ENCODE assay signal across 8 cellular contexts in the genomic region with DNA sequence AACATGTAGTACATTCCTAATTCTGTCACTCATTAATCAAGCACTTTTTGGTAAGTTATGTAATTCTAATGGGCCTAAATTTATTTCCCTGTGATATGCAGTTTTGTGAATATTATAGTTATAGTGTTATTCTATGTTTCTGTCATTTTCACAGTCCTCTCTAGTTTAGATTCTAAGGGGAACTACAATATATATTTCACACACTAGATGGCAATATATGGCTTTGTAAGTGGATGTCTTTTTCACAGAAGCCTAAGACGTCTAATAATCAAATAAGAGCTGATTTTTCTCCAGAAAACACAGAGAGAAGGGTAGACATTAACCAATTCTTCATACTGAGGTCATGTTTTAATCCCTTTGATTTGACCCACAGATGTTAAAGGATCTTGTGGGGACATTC. TPM values are rescaled to one million over a fixed set of nuclear protein-coding genes. Genes with fewer than 3 reads are reported as not detected.
DNase-seq lines count a peak whose midpoint lies in the region; ATAC-seq and TF ChIP-seq lines count a peak whose summit lies in the region.

No MANE protein-coding gene starts in this region.

- no peaks in the 10 kb centered on the region; the same call in 1 of the 2 replicates for H3K36me3 ChIP-seq in KMS-11 (ENCODE audit: insufficient read depth)
- no peaks in the 10 kb centered on the region for H3K36me3 ChIP-seq in liver (ENCODE audit: control insufficient read depth in 4 of 4, insufficient read depth in 3 of 4, low read depth in 1 of 4, low read length in 3 of 4)

- no peak overlapping the region for H2AFZ ChIP-seq in KMS-11 (ENCODE audit: low read depth)

- 3% methylated on average over 1 of the region's 1 CpG for WGBS in liver

- H3K27ac ChIP-seq in KMS-11 (no peak overlapping the region), liver (ENCODE audit: low read depth in 1 of 2, low read length in 2 of 2) (no peak overlapping the region)

- no peak for TF ChIP-seq POLR2A in GM18505 (IDR thresholded peaks at IDR 0.05; ENCODE audit: borderline replicate concordance, extremely low read depth, insufficient read depth, insufficient read length)

- H3K27me3 ChIP-seq in KMS-11 (ENCODE audit: insufficient read depth, low read depth): no peaks in the 10 kb centered on the region
- no peaks in the 10 kb centered on the region for H3K27me3 ChIP-seq in liver (ENCODE audit: control insufficient read depth in 4 of 4, insufficient read depth in 4 of 4, low read length in 3 of 4)

- CTCF ChIA-PET in activated CD8-positive, alpha-beta T cell treated with anti-CD3 and anti-CD28 coated beads, Interleukin-2, amount 10 ng/mL, durations not matched to agents 7 days and 5 days (lab: Charles Lee): interaction anchor here (0.6 to 4.8 kb wide), 27 partner anchors 10 to 714 kb away, joined by 3 to 29 read pairs (median 3); a partner anchor contains a TSS

- H3K4me3 Mint-ChIP-seq in activated CD8-positive, alpha-beta T cell treated with anti-CD3 and anti-CD28 coated beads, Interleukin-2, amount 10 ng/mL, durations not matched to agents 7 days and 5 days: no peak overlapping the region
- no peak overlapping the region for H3K4me3 Mint-ChIP-seq in natural killer cell treated with Interleukin-12 subunit alpha and Interleukin-12 subunit beta and Interleukin-15 and Interleukin-18, amount 100 ng/mL, for 72 hours

- H3K79me2 ChIP-seq in KMS-11 (ENCODE audit: insufficient read depth, low read depth): no peaks in the 10 kb centered on the region

- H3K4me2 ChIP-seq in KMS-11: no peak overlapping the region

- H3K4me3 ChIP-seq in KMS-11 (IDR thresholded peaks at IDR 0.05; ENCODE audit: insufficient read depth, low read depth, low read length) (no peak overlapping the region), liver (ENCODE audit: low read depth in 1 of 3, low read length in 3 of 3) (no peak overlapping the region)

- H3K4me1 Mint-ChIP-seq in activated CD8-positive, alpha-beta T cell treated with anti-CD3 and anti-CD28 coated beads, Interleukin-2, amount 10 ng/mL, durations not matched to agents 7 days and 5 days (ENCODE audit: low read depth): no peaks in the 10 kb centered on the region
- H3K4me1 Mint-ChIP-seq in natural killer cell treated with Interleukin-12 subunit alpha and Interleukin-12 subunit beta and Interleukin-15 and Interleukin-18, amount 100 ng/mL, for 72 hours (ENCODE audit: low read depth in 2 of 2): peaks cover 0 to 2% of the 10 kb centered on the region in 2 donors

- no peak overlapping the region for H3K27ac Mint-ChIP-seq in activated CD8-positive, alpha-beta T cell treated with anti-CD3 and anti-CD28 coated beads, Interleukin-2, amount 10 ng/mL, durations not matched to agents 7 days and 5 days
- no peak overlapping the region for H3K27ac Mint-ChIP-seq in natural killer cell treated with Interleukin-12 subunit alpha and Interleukin-12 subunit beta and Interleukin-15 and Interleukin-18, amount 100 ng/mL, for 72 hours

- H3K9me3 ChIP-seq in liver (ENCODE audit: control insufficient read depth in 4 of 4, low read length in 3 of 4): no peaks in the 10 kb centered on the region

- TF ChIP-seq CTCF in KMS-11 (conservative IDR thresholded peaks at IDR 0.05; ENCODE audit: low read depth, low read length) (peak; percentile 64), liver (IDR thresholded peaks at IDR 0.05; ENCODE audit: low read depth, low read length, missing input control) (peak; percentile 47)

- H3K9ac ChIP-seq in KMS-11 (no peak overlapping the region), liver (ENCODE audit: low read depth in 1 of 2, low read length in 2 of 2) (no peak overlapping the region)

- POLR2A ChIA-PET in activated CD8-positive, alpha-beta T cell treated with anti-CD3 and anti-CD28 coated beads, Interleukin-2, amount 10 ng/mL, durations not matched to agents 7 days and 5 days (lab: Charles Lee): no interaction called here

- H4K20me1 ChIP-seq in KMS-11 (ENCODE audit: insufficient read depth): no peaks in the 10 kb centered on the region

- no peaks in the 10 kb centered on the region for H3K9me3 Mint-ChIP-seq in activated CD8-positive, alpha-beta T cell treated with anti-CD3 and anti-CD28 coated beads, Interleukin-2, amount 10 ng/mL, durations not matched to agents 7 days and 5 days (ENCODE audit: insufficient read depth)
- H3K9me3 Mint-ChIP-seq in natural killer cell treated with Interleukin-12 subunit alpha and Interleukin-12 subunit beta and Interleukin-15 and Interleukin-18, amount 100 ng/mL, for 72 hours: no peaks in the 10 kb centered on the region

- ATAC-seq in activated CD8-positive, alpha-beta T cell treated with anti-CD3 and anti-CD28 coated beads, Interleukin-2, amount 10 ng/mL, durations not matched to agents 7 days and 5 days: peak; percentile 47
- ATAC-seq in GM18870 (IDR thresholded peaks at IDR 0.05; ENCODE audit: unreplicated experiment) (no peak), GM18505 (IDR thresholded peaks at IDR 0.05; ENCODE audit: unreplicated experiment) (no peak)
- no peak for ATAC-seq in natural killer cell treated with Interleukin-12 subunit alpha and Interleukin-12 subunit beta and Interleukin-15 and Interleukin-18, amount 100 ng/mL, for 72 hours

- DNase-seq in ELR (ENCODE audit: low read depth): peak; percentile 64
- no peak for DNase-seq in activated CD8-positive, alpha-beta T cell treated with anti-CD3 and anti-CD28 coated beads, Interleukin-2, amount 10 ng/mL, durations not matched to agents 7 days and 5 days
- no peak for DNase-seq in natural killer cell treated with Interleukin-12 subunit alpha and Interleukin-12 subunit beta and Interleukin-15 and Interleukin-18, amount 100 ng/mL, for 72 hours (ENCODE audit: low spot score)
- DNase-seq in activated CD4-positive, alpha-beta T cell treated with anti-CD3 and anti-CD28 coated beads for 1 hour: no peak

- H3K27me3 Mint-ChIP-seq in activated CD8-positive, alpha-beta T cell treated with anti-CD3 and anti-CD28 coated beads, Interleukin-2, amount 10 ng/mL, durations not matched to agents 7 days and 5 days (ENCODE audit: low read depth): peaks cover 13% of the 10 kb centered on the region
- H3K27me3 Mint-ChIP-seq in natural killer cell treated with Interleukin-12 subunit alpha and Interleukin-12 subunit beta and Interleukin-15 and Interleukin-18, amount 100 ng/mL, for 72 hours: peaks cover 0 to 5% of the 10 kb centered on the region in 2 donors

- no peaks in the 10 kb centered on the region for H3K36me3 Mint-ChIP-seq in activated CD8-positive, alpha-beta T cell treated with anti-CD3 and anti-CD28 coated beads, Interleukin-2, amount 10 ng/mL, durations not matched to agents 7 days and 5 days (ENCODE audit: low read depth)
- H3K36me3 Mint-ChIP-seq in natural killer cell treated with Interleukin-12 subunit alpha and Interleukin-12 subunit beta and Interleukin-15 and Interleukin-18, amount 100 ng/mL, for 72 hours: no peaks in the 10 kb centered on the region

- TF ChIP-seq RAD21 in liver (IDR thresholded peaks at IDR 0.05): peak; percentile 78 to 82

- H3K4me1 ChIP-seq in KMS-11 (ENCODE audit: low read depth, poor library complexity, severe bottlenecking): no peaks in the 10 kb centered on the region
- H3K4me1 ChIP-seq in liver (ENCODE audit: control insufficient read depth in 4 of 4, insufficient read depth in 4 of 4, low read length in 3 of 4): peaks cover 0 to 3% (median 0%) of the 10 kb centered on the region in 4 donors

TF ChIP-seq in liver, 16 proteins besides CTCF, POLR2A, EP300 and RAD21:
- TF ChIP-seq SP1 (IDR thresholded peaks at IDR 0.05): no peak
- TF ChIP-seq FOXA1 (IDR thresholded peaks at IDR 0.05): no peak
- TF ChIP-seq JUND (IDR thresholded peaks at IDR 0.05): no peak
- no peak for TF ChIP-seq GABPA (IDR thresholded peaks at IDR 0.05 in 1 of 2, conservative IDR thresholded peaks at IDR 0.05 in 1 of 2)

RNA-seq across cellular contexts. Expression of a gene that starts 18.0 kb away (rescaled TPM):
- total RNA-seq in activated CD8-positive, alpha-beta T cell treated with anti-CD3 and anti-CD28 coated beads, Interleukin-2, amount 10 ng/mL, durations not matched to agents 7 days and 5 days: 1 to 10 TPM; 2.5 to 3.3 TPM
- total RNA-seq in liver: 10 to 100 TPM in 1 of 2 donors, 1 to 10 TPM in 1; 4.1 to 12.4 TPM
- polyA plus RNA-seq in liver: 1 to 10 TPM; 7.3 to 7.8 TPM
- total RNA-seq in natural killer cell treated with Interleukin-12 subunit alpha and Interleukin-12 subunit beta and Interleukin-15 and Interleukin-18, amount 100 ng/mL, for 72 hours: 1 to 10 TPM; 2.4 to 2.9 TPM

RNA-seq across cellular contexts. Expression of a gene that starts 21.5 kb away (rescaled TPM):
- not detected for total RNA-seq in activated CD8-positive, alpha-beta T cell treated with anti-CD3 and anti-CD28 coated beads, Interleukin-2, amount 10 ng/mL, durations not matched to agents 7 days and 5 days
- under 1 TPM in 1 of 2 donors, not detected in 1; 0.17 TPM for total RNA-seq in liver
- under 1 TPM; 0.01 to 0.11 TPM for polyA plus RNA-seq in liver
- total RNA-seq in natural killer cell treated with Interleukin-12 subunit alpha and Interleukin-12 subunit beta and Interleukin-15 and Interleukin-18, amount 100 ng/mL, for 72 hours: not detected
